In genomic region chrX:30010471-30010870, GRCh38 we compare ENCODE assay signal across 19 cellular contexts.
DNase-seq lines count a peak whose midpoint lies in the region; ATAC-seq, FAIRE-seq and TF ChIP-seq lines count a peak whose summit lies in the region.
"Had no signal": no experiment of that assay in that cellular context is flagged by ENCODE, and none has a peak within 500 bp of the region (broad histone marks: within the 10 kb centered on the region; RNA-seq: fewer than 3 reads in every experiment).

No MANE protein-coding gene starts in this region.

- DNase-seq in HepG2 (ENCODE audit: low spot score) (no peak), right lobe of liver (no peak), M059J (ENCODE audit: low read depth) (peak; percentile 60), fibroblast of villous mesenchyme (ENCODE audit: low read depth) (peak; percentile 66), epidermal melanocyte (ENCODE audit: insufficient read length, low spot score) (no peak), NCI-H510A treated with DMSO at 0.1 percent for 48 hours (lab: John Stamatoyannopoulos, UW) (no peak), HUDEP-2 (lab: John Stamatoyannopoulos, UW; ENCODE audit: unreplicated experiment in 76 of 76) (no peak)
- no peak for DNase-seq in activated T-cell treated with anti-CD3 and anti-CD28 coated beads, Interleukin-2, amount 50 U/mL, for 1 hour
- DNase-seq: Calu3; CD8-positive, alpha-beta T cell; DND-41; GM23248 had no signal

- no peaks in the 10 kb centered on the region for H3K9me3 ChIP-seq in HepG2 (ENCODE audit: low read length)
- H3K9me3 ChIP-seq in right lobe of liver, result no peaks in the 10 kb centered on the region
- H3K9me3 ChIP-seq: HAP-1 had no signal

- H3K79me2 ChIP-seq in HepG2 (ENCODE audit: insufficient read depth, low read length), result no peaks in the 10 kb centered on the region

- POLR2A ChIA-PET in HepG2 (lab: Yijun Ruan, JAX), result no interaction called here

- FAIRE-seq in HepG2 (lab: Jason Lieb, UNC), result peak; percentile 26
- FAIRE-seq: G401.6, GM12891, GM19239, K562 had no signal

- TF ChIP-seq CTCF in HepG2 (CRISPR knock-in tag; IDR thresholded peaks at IDR 0.05) (no peak), right lobe of liver (IDR thresholded peaks at IDR 0.05) (no peak), fibroblast of villous mesenchyme (IDR thresholded peaks at IDR 0.05; ENCODE audit: insufficient read depth, low read depth, low read length) (no peak)

- TF ChIP-seq EP300 in HepG2 (IDR thresholded peaks at IDR 0.05; ENCODE audit: low read depth in 2 of 2, low read length in 2 of 2), result no peak
- TF ChIP-seq EP300 in HepG2 (CRISPR knock-in tag; IDR thresholded peaks at IDR 0.05; ENCODE audit: borderline replicate concordance), result no peak

- in situ Hi-C loops in HepG2 (cut with HindIII; ENCODE audit: extremely low pct_ligation_motif_present, low pct_unique_long_range_greater_than_20kb), result no loop called here

- no peaks in the 10 kb centered on the region for H3K27me3 ChIP-seq in HepG2 (ENCODE audit: control insufficient read depth in 1 of 2, insufficient read depth in 2 of 2, low read length in 2 of 2)
- peaks cover 0 to 3% of the 10 kb centered on the region in 2 donors for H3K27me3 ChIP-seq in right lobe of liver
- H3K27me3 ChIP-seq: BLaER1 treated with 17β-estradiol and CSF1 and Interleukin-3, amounts not matched to agents 10 nM and 100 nM had no signal

- no peak for TF ChIP-seq POLR2A in HepG2 (IDR thresholded peaks at IDR 0.05; ENCODE audit: insufficient read depth in 1 of 2, low read depth in 2 of 2, low read length in 2 of 2)
- TF ChIP-seq POLR2A in right lobe of liver (IDR thresholded peaks at IDR 0.05), result no peak

- no peak overlapping the region for H3K27ac ChIP-seq in HepG2 (ENCODE audit: extremely low read length, insufficient read depth, low read length)
- no peak overlapping the region for H3K27ac ChIP-seq in right lobe of liver
- H3K27ac ChIP-seq: 22Rv1; BLaER1 treated with 17β-estradiol and CSF1 and Interleukin-3, amounts not matched to agents 10 nM and 100 nM; GM23248 had no signal

- H3K4me3 ChIP-seq in HepG2 (replicated peaks in 1 of 3; ENCODE audit: insufficient read depth in 1 of 3, low read depth in 2 of 3, low read length in 3 of 3) (no peak overlapping the region), right lobe of liver (no peak overlapping the region), fibroblast of villous mesenchyme (ENCODE audit: low read depth, low read length) (no peak overlapping the region)
- H3K4me3 ChIP-seq: BLaER1 treated with 17β-estradiol and CSF1 and Interleukin-3, amounts not matched to agents 10 nM and 100 nM; GM23248; HAP-1; K562 had no signal

- no peaks in the 10 kb centered on the region for H3K4me1 ChIP-seq in HepG2 (ENCODE audit: insufficient read depth, low read length)
- no peaks in the 10 kb centered on the region for H3K4me1 ChIP-seq in right lobe of liver
- H3K4me1 ChIP-seq: HAP-1 had no signal

- no peaks in the 10 kb centered on the region for H3K36me3 ChIP-seq in HepG2 (replicated peaks in 1 of 2; ENCODE audit: control insufficient read depth in 1 of 2, insufficient read depth in 2 of 2, low read length in 2 of 2)
- no peaks in the 10 kb centered on the region for H3K36me3 ChIP-seq in right lobe of liver
- H3K36me3 ChIP-seq: BLaER1 treated with 17β-estradiol and CSF1 and Interleukin-3, amounts not matched to agents 10 nM and 100 nM; HAP-1 had no signal

- CTCF ChIA-PET in HepG2 (lab: Yijun Ruan, JAX; ENCODE audit: low intra/inter-chr PET ratio, low total read pairs), result no interaction called here

- H2AFZ ChIP-seq in HepG2 (ENCODE audit: low read length), result no peak overlapping the region
- H2AFZ ChIP-seq: GM23248 had no signal

- H3K4me2 ChIP-seq in HepG2 (ENCODE audit: low read depth, low read length), result no peak overlapping the region
- H3K4me2 ChIP-seq: BLaER1 treated with 17β-estradiol and CSF1 and Interleukin-3, amounts not matched to agents 10 nM and 100 nM had no signal

- intact Hi-C loops in HepG2 (cut with micrococcal nuclease; ENCODE audit: unreplicated experiment), result no loop called here
- intact Hi-C loops in right lobe of liver (cut with DNase I), result no loop called here

- no peak overlapping the region for H3K9ac ChIP-seq in HepG2 (ENCODE audit: insufficient read depth, low read depth, low read length)
- H3K9ac ChIP-seq: BLaER1 treated with 17β-estradiol and CSF1 and Interleukin-3, amounts not matched to agents 10 nM and 100 nM; GM23248 had no signal

- H4K20me1 ChIP-seq in HepG2 (ENCODE audit: insufficient read depth, low read length), result no peaks in the 10 kb centered on the region
- H4K20me1 ChIP-seq: BLaER1 treated with 17β-estradiol and CSF1 and Interleukin-3, amounts not matched to agents 10 nM and 100 nM had no signal

- TF ChIP-seq RAD21 in HepG2 (CRISPR knock-in tag; IDR thresholded peaks at IDR 0.05), result no peak

- no TSS peak for BruUV-seq in HepG2 (replicated peaks; lab: Mats Ljungman, UMichigan)

- 0% methylated on average over 1 of the region's 3 CpGs for WGBS in HepG2 (ENCODE audit: low lambda C conversion rate)
- 52% methylated on average over 3 of the region's 3 CpGs for WGBS in right lobe of liver (ENCODE audit: insufficient coverage, low coverage, low lambda C conversion rate, missing lambda C conversion rate)

- ATAC-seq in HepG2 (no peak), right lobe of liver (no peak)
- ATAC-seq: CD8-positive, alpha-beta T cell; K562 had no signal

TF ChIP-seq in HepG2, 621 proteins besides CTCF, POLR2A, EP300 and RAD21:
- TF ChIP-seq YEATS2 (CRISPR knock-in tag; IDR thresholded peaks at IDR 0.05; ENCODE audit: borderline replicate concordance) (no peak), ZNF20 (CRISPR knock-in tag; IDR thresholded peaks at IDR 0.05) (no peak), ZNF713 (CRISPR knock-in tag; IDR thresholded peaks at IDR 0.05) (no peak)

Comparison
In these comparisons a context has a peak if more than half of its experiments do, and no peak if none do; other contexts are left out.
1. DNase-seq: peak in M059J (single experiment) and fibroblast of villous mesenchyme (single experiment); none in HepG2 (single experiment), right lobe of liver (0 of 3), activated T-cell treated with anti-CD3 and anti-CD28 coated beads, Interleukin-2, amount 50 U/mL, for 1 hour (single experiment), epidermal melanocyte (single experiment), NCI-H510A treated with DMSO at 0.1 percent for 48 hours (single experiment) and HUDEP-2 (0 of 76).